ENCODE assay signal across 1 cellular context in the genomic region with DNA sequence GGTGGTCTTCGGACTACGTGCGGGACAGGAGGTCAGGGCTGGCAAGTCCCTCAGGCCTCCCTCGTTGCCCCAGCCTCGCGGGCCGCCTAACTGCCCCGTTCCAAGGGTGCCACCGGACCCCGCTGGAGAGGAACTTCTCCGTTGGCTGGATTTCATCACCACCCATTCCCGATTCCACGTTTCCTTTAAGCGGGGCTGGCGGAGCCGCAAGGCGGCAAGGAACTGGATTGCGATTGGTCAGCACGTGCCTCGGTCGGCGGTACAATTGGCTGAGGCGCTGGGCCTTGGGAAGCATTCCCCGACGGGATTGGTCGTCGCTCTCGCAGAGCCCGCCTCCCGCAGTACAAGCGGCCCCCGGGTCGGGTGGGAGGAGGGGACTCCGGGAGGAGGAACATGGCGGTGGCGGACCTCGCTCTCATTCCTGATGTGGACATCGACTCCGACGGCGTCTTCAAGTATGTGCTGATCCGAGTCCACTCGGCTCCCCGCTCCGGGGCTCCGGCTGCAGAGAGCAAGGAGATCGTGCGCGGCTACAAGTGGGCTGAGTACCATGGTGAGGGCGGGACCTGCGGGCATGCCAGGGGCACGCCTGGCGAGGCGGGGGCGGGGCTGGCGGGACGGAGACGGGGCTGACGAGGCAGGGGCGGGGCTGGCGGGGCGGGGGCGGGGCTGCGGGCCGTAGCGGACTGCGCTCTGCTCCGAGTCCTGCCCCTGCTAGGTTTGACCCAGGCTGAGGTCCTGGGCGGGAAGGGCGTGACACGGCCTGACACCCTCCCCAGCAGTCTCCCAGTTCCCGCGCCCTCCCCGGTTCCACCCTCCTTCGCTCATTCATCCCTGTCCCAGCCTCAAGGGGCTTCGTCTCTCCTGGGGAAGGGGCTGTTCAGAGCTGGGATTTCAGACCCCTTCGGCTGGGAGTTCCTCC.
TF ChIP-seq lines count a peak whose summit lies in the region.

A gene (plus strand): TSS at position 372 of the 922 bp plus-strand sequence. CDS start 22 bp downstream, at position 394.

TF ChIP-seq in K562, 482 proteins besides CTCF, POLR2A, EP300 and RAD21 (continued from another document and continues in another):
- TF ChIP-seq, protein P1, sequence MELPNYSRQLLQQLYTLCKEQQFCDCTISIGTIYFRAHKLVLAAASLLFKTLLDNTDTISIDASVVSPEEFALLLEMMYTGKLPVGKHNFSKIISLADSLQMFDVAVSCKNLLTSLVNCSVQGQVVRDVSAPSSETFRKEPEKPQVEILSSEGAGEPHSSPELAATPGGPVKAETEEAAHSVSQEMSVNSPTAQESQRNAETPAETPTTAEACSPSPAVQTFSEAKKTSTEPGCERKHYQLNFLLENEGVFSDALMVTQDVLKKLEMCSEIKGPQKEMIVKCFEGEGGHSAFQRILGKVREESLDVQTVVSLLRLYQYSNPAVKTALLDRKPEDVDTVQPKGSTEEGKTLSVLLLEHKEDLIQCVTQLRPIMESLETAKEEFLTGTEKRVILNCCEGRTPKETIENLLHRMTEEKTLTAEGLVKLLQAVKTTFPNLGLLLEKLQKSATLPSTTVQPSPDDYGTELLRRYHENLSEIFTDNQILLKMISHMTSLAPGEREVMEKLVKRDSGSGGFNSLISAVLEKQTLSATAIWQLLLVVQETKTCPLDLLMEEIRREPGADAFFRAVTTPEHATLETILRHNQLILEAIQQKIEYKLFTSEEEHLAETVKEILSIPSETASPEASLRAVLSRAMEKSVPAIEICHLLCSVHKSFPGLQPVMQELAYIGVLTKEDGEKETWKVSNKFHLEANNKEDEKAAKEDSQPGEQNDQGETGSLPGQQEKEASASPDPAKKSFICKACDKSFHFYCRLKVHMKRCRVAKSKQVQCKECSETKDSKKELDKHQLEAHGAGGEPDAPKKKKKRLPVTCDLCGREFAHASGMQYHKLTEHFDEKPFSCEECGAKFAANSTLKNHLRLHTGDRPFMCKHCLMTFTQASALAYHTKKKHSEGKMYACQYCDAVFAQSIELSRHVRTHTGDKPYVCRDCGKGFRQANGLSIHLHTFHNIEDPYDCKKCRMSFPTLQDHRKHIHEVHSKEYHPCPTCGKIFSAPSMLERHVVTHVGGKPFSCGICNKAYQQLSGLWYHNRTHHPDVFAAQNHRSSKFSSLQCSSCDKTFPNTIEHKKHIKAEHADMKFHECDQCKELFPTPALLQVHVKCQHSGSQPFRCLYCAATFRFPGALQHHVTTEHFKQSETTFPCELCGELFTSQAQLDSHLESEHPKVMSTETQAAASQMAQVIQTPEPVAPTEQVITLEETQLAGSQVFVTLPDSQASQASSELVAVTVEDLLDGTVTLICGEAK (IDR thresholded peaks at IDR 0.05), result peak; percentile 66
- TF ChIP-seq, protein P1 (CRISPR knock-in tag; IDR thresholded peaks at IDR 0.05), result no peak
- TF ChIP-seq TAF15 (IDR thresholded peaks at IDR 0.05; ENCODE audit: low read depth, low read length) (no peak), GABPA (tag; conservative IDR thresholded peaks at IDR 0.05; ENCODE audit: low read depth) (peak; percentile 45; the same call in 1 of the 2 replicates), CEBPG (CRISPR knock-in tag; IDR thresholded peaks at IDR 0.05) (peak; percentile 94), CEBPG (tag; conservative IDR thresholded peaks at IDR 0.05 in 1 of 2, IDR thresholded peaks at IDR 0.05 in 1 of 2) (peak; percentile 92 to 96), HDAC1 (IDR thresholded peaks at IDR 0.05) (peak in 1 of 2 experiments; percentile 85; a peak in 2 of 4 replicates), TEAD1 (CRISPR knock-in tag; IDR thresholded peaks at IDR 0.05) (peak in 1 of 2 experiments; percentile 76; a peak in 2 of 4 replicates), U2AF1 (optimal IDR thresholded peaks at IDR 0.05; ENCODE audit: low read depth, low read length) (no peak), SRSF9 (IDR thresholded peaks at IDR 0.05; ENCODE audit: borderline replicate concordance, low read depth, low read length) (no peak), RBM39 (optimal IDR thresholded peaks at IDR 0.05; ENCODE audit: low read depth, low read length) (no peak), NCOA2 (IDR thresholded peaks at IDR 0.05; ENCODE audit: partially characterized antibody in 2 of 2) (no peak), KLF16 (IDR thresholded peaks at IDR 0.05) (no peak), CHD1 (IDR thresholded peaks at IDR 0.05; ENCODE audit: low read length) (no peak), MTA1 (IDR thresholded peaks at IDR 0.05; ENCODE audit: borderline replicate concordance) (no peak), HMGN3 (IDR thresholded peaks at IDR 0.05; ENCODE audit: borderline replicate concordance, extremely low read depth, insufficient read length, low read depth, low read length) (peak; percentile 88), DPF2 (IDR thresholded peaks at IDR 0.05) (0 out of 2 replicates have a peak, but pooled peaks have one; percentile 24), ZBTB17 (CRISPR knock-in tag; IDR thresholded peaks at IDR 0.05) (peak; percentile 79), FOXJ2 (tag; IDR thresholded peaks at IDR 0.05) (no peak), ZNF41 (CRISPR knock-in tag; conservative IDR thresholded peaks at IDR 0.05) (no peak), NFRKB (IDR thresholded peaks at IDR 0.05; ENCODE audit: low read depth) (peak; percentile 96)
- TF ChIP-seq, protein P2, sequence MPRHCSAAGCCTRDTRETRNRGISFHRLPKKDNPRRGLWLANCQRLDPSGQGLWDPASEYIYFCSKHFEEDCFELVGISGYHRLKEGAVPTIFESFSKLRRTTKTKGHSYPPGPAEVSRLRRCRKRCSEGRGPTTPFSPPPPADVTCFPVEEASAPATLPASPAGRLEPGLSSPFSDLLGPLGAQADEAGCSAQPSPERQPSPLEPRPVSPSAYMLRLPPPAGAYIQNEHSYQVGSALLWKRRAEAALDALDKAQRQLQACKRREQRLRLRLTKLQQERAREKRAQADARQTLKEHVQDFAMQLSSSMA (CRISPR knock-in tag; IDR thresholded peaks at IDR 0.05), result peak; percentile 57; the same call in 1 of the 2 replicates
- TF ChIP-seq, protein P3, sequence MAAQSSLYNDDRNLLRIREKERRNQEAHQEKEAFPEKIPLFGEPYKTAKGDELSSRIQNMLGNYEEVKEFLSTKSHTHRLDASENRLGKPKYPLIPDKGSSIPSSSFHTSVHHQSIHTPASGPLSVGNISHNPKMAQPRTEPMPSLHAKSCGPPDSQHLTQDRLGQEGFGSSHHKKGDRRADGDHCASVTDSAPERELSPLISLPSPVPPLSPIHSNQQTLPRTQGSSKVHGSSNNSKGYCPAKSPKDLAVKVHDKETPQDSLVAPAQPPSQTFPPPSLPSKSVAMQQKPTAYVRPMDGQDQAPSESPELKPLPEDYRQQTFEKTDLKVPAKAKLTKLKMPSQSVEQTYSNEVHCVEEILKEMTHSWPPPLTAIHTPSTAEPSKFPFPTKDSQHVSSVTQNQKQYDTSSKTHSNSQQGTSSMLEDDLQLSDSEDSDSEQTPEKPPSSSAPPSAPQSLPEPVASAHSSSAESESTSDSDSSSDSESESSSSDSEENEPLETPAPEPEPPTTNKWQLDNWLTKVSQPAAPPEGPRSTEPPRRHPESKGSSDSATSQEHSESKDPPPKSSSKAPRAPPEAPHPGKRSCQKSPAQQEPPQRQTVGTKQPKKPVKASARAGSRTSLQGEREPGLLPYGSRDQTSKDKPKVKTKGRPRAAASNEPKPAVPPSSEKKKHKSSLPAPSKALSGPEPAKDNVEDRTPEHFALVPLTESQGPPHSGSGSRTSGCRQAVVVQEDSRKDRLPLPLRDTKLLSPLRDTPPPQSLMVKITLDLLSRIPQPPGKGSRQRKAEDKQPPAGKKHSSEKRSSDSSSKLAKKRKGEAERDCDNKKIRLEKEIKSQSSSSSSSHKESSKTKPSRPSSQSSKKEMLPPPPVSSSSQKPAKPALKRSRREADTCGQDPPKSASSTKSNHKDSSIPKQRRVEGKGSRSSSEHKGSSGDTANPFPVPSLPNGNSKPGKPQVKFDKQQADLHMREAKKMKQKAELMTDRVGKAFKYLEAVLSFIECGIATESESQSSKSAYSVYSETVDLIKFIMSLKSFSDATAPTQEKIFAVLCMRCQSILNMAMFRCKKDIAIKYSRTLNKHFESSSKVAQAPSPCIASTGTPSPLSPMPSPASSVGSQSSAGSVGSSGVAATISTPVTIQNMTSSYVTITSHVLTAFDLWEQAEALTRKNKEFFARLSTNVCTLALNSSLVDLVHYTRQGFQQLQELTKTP (IDR thresholded peaks at IDR 0.05; ENCODE audit: low read depth in 1 of 2, partially characterized antibody in 2 of 2), result no peak
- TF ChIP-seq, protein P4, sequence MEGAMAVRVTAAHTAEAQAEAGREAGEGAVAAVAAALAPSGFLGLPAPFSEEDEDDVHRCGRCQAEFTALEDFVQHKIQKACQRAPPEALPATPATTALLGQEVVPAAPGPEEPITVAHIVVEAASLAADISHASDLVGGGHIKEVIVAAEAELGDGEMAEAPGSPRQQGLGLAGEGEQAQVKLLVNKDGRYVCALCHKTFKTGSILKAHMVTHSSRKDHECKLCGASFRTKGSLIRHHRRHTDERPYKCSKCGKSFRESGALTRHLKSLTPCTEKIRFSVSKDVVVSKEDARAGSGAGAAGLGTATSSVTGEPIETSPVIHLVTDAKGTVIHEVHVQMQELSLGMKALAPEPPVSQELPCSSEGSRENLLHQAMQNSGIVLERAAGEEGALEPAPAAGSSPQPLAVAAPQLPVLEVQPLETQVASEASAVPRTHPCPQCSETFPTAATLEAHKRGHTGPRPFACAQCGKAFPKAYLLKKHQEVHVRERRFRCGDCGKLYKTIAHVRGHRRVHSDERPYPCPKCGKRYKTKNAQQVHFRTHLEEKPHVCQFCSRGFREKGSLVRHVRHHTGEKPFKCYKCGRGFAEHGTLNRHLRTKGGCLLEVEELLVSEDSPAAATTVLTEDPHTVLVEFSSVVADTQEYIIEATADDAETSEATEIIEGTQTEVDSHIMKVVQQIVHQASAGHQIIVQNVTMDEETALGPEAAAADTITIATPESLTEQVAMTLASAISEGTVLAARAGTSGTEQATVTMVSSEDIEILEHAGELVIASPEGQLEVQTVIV (CRISPR knock-in tag; IDR thresholded peaks at IDR 0.05; ENCODE audit: borderline replicate concordance), result no peak
- TF ChIP-seq, protein P5, sequence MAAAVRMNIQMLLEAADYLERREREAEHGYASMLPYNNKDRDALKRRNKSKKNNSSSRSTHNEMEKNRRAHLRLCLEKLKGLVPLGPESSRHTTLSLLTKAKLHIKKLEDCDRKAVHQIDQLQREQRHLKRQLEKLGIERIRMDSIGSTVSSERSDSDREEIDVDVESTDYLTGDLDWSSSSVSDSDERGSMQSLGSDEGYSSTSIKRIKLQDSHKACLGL (CRISPR knock-in tag; IDR thresholded peaks at IDR 0.05; ENCODE audit: borderline replicate concordance, poor library complexity, severe bottlenecking), result no peak
- TF ChIP-seq, protein P6, sequence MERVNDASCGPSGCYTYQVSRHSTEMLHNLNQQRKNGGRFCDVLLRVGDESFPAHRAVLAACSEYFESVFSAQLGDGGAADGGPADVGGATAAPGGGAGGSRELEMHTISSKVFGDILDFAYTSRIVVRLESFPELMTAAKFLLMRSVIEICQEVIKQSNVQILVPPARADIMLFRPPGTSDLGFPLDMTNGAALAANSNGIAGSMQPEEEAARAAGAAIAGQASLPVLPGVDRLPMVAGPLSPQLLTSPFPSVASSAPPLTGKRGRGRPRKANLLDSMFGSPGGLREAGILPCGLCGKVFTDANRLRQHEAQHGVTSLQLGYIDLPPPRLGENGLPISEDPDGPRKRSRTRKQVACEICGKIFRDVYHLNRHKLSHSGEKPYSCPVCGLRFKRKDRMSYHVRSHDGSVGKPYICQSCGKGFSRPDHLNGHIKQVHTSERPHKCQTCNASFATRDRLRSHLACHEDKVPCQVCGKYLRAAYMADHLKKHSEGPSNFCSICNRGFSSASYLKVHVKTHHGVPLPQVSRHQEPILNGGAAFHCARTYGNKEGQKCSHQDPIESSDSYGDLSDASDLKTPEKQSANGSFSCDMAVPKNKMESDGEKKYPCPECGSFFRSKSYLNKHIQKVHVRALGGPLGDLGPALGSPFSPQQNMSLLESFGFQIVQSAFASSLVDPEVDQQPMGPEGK (CRISPR knock-in tag; IDR thresholded peaks at IDR 0.05; ENCODE audit: borderline replicate concordance), result no peak
- TF ChIP-seq, protein P7, sequence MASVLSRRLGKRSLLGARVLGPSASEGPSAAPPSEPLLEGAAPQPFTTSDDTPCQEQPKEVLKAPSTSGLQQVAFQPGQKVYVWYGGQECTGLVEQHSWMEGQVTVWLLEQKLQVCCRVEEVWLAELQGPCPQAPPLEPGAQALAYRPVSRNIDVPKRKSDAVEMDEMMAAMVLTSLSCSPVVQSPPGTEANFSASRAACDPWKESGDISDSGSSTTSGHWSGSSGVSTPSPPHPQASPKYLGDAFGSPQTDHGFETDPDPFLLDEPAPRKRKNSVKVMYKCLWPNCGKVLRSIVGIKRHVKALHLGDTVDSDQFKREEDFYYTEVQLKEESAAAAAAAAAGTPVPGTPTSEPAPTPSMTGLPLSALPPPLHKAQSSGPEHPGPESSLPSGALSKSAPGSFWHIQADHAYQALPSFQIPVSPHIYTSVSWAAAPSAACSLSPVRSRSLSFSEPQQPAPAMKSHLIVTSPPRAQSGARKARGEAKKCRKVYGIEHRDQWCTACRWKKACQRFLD (CRISPR knock-in tag; IDR thresholded peaks at IDR 0.05), result no peak
